ENCODE assay signal across 8 cellular contexts in the genomic region with DNA sequence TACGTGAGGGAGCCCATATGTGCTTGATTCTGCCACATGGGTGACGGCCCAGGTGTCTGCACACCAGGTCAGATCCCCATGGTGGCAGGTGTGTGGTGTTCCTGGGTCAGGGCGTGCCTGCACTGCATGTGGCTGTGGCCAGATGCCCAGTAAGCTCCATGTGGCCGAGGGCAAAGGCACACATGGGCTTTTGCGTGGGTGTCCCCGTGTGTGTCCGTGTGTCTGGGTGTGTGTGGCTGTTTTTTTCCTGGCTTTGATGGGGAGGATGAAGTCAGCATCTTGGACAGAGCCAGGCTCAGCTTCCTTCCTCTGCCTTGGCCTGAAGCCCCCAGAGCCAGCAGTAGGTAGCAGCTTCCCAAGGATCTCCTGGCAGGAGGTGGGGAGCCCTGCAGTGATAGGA. TPM values are rescaled to one million over a fixed set of nuclear protein-coding genes. Genes with fewer than 3 reads are reported as not detected.
DNase-seq lines count a peak whose midpoint lies in the region; ATAC-seq and TF ChIP-seq lines count a peak whose summit lies in the region.
"Had no signal": no experiment of that assay in that cellular context is flagged by ENCODE, and none has a peak within 500 bp of the region (broad histone marks: within the 10 kb centered on the region; RNA-seq: fewer than 3 reads in every experiment).

No MANE protein-coding gene starts in this region.

- TF ChIP-seq EP300 in esophagus muscularis mucosa (IDR thresholded peaks at IDR 0.05) = no peak

- H3K36me3 ChIP-seq in esophagus muscularis mucosa (peaks cover 3 to 10% (median 10%) of the 10 kb centered on the region in 4 donors), subcutaneous abdominal adipose tissue (ENCODE audit: control insufficient read depth in 5 of 5, insufficient read depth in 5 of 5, low read length in 5 of 5) (peaks cover 0 to 12% (median 4%) of the 10 kb centered on the region in 5 donors)

- no peak for DNase-seq in esophagus muscularis mucosa (ENCODE audit: extremely low spot score)
- no peak for DNase-seq in activated naive CD4-positive, alpha-beta T cell (lab: John Stamatoyannopoulos, UW)
- DNase-seq: effector memory CD4-positive, alpha-beta T cell; H7; NCI-H1105 treated with DMSO at 0.1 percent for 48 hours had no signal

- intact Hi-C loops in esophagus muscularis mucosa (cut with DNase I) = no loop called here

- no peak for TF ChIP-seq POLR2A in esophagus muscularis mucosa (IDR thresholded peaks at IDR 0.05; ENCODE audit: low read depth)

- H3K27ac ChIP-seq in esophagus muscularis mucosa (replicated peaks in 1 of 4) (peak overlapping the region; percentile 77 to 83 (median 81)), subcutaneous abdominal adipose tissue (ENCODE audit: low read depth, low read length) (peak overlapping the region; percentile 61)
- H3K27ac ChIP-seq: pancreas had no signal

- peaks cover 72 to 99% (median 95%) of the 10 kb centered on the region in 4 donors for H3K4me1 ChIP-seq in esophagus muscularis mucosa
- peaks cover 19 to 78% (median 75%) of the 10 kb centered on the region in 5 donors for H3K4me1 ChIP-seq in subcutaneous abdominal adipose tissue (ENCODE audit: control insufficient read depth in 5 of 5, insufficient read depth in 5 of 5, low read length in 5 of 5)

- TF ChIP-seq CTCF in esophagus muscularis mucosa (IDR thresholded peaks at IDR 0.05) = no peak

- peak overlapping the region in 1 of 5 donors; percentile 33 for H3K9ac ChIP-seq in subcutaneous abdominal adipose tissue (ENCODE audit: low read length in 5 of 5)

- no peak for ATAC-seq in HG02571 (IDR thresholded peaks at IDR 0.05; ENCODE audit: unreplicated experiment)

- WGBS in esophagus muscularis mucosa = 39% methylated on average over 2 of the region's 7 CpGs

- H3K27me3 ChIP-seq in esophagus muscularis mucosa = no peaks in the 10 kb centered on the region
- peaks cover 0 to 24% (median 12%) of the 10 kb centered on the region in 5 donors for H3K27me3 ChIP-seq in subcutaneous abdominal adipose tissue (ENCODE audit: control insufficient read depth in 5 of 5, insufficient read depth in 4 of 5, low read length in 5 of 5)
- H3K27me3 ChIP-seq: pancreas had no signal

- H3K9me3 ChIP-seq in esophagus muscularis mucosa (no peaks in the 10 kb centered on the region), subcutaneous abdominal adipose tissue (ENCODE audit: control insufficient read depth in 5 of 5, low read length in 5 of 5) (no peaks in the 10 kb centered on the region)
- H3K9me3 ChIP-seq: pancreas had no signal

- peak overlapping the region; percentile 45 to 61 (median 52) for H3K4me3 ChIP-seq in esophagus muscularis mucosa
- peak overlapping the region in 3 of 5 donors; percentile 64 to 88 (median 80) for H3K4me3 ChIP-seq in subcutaneous abdominal adipose tissue (ENCODE audit: low read depth in 1 of 5, low read length in 5 of 5)
- H3K4me3 ChIP-seq: pancreas had no signal

RNA-seq across cellular contexts. Expression of gene TNXB, which starts 1.5 kb away (rescaled TPM):
- 100 to 1,000 TPM; 223 to 525 (median 326) TPM for total RNA-seq in esophagus muscularis mucosa

RNA-seq across cellular contexts. Expression of gene ATF6B, which starts 17.4 kb away (rescaled TPM):
- total RNA-seq in esophagus muscularis mucosa = 10 to 100 TPM; 17.7 to 37.4 (median 27.2) TPM

RNA-seq across cellular contexts. Expression of gene FKBPL, which starts 19.5 kb away (rescaled TPM):
- 1 to 10 TPM; 2.7 to 6.3 (median 3.9) TPM for total RNA-seq in esophagus muscularis mucosa

RNA-seq across cellular contexts. Expression of gene PRRT1, which starts 41.1 kb away (rescaled TPM):
- 1 to 10 TPM; 2.7 to 4.4 (median 4.0) TPM for total RNA-seq in esophagus muscularis mucosa

RNA-seq across cellular contexts. Expression of gene PPT2, which starts 43.3 kb away (rescaled TPM):
- total RNA-seq in esophagus muscularis mucosa = 10 to 100 TPM; 14.9 to 31.4 (median 20.8) TPM
